Comparison of ENCODE assay signal across 8 cellular contexts in the genomic region with DNA sequence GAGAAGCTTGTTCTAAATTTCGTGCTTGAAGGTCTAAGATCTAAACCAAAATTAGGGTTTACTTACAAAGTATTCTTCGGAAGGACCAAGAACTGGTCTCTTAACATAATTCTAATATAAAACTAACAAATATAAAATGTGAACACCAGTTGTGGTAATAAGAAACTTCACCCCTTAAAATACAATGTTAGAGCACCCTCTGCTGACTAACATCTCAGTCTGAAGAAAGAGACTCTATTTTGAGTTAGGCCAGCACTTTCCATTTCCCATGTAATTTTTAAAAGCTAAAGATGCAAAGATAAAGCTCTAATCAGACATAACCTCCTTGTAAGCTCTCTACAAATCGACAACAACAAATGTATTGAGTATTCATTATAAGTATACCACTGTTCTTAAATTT. TPM values are rescaled to one million over a fixed set of nuclear protein-coding genes. Genes with fewer than 3 reads are reported as not detected.
A peak's percentile ranks its signal among the peaks of the same experiment; 100 is the strongest.
DNase-seq lines count a peak whose midpoint lies in the region; ATAC-seq and TF ChIP-seq lines count a peak whose summit lies in the region.

No MANE protein-coding gene starts in this region.

- no peaks in the 10 kb centered on the region for H3K4me1 Mint-ChIP-seq in WTC11

- peak; percentile 63 for TF ChIP-seq CTCF in DND-41 (IDR thresholded peaks at IDR 0.05; ENCODE audit: borderline replicate concordance, extremely low read depth, low read length, poor library complexity, severe bottlenecking)
- peak; percentile 42 to 54 for TF ChIP-seq CTCF in mammary epithelial cell (conservative IDR thresholded peaks at IDR 0.05 in 1 of 2, IDR thresholded peaks at IDR 0.05 in 1 of 2; ENCODE audit: extremely low read depth in 1 of 2, insufficient read depth in 1 of 2, low read depth in 1 of 2, low read length in 2 of 2)
- no peak for TF ChIP-seq CTCF in WTC11 (IDR thresholded peaks at IDR 0.05)

- H3K14ac ChIP-seq in mesenchymal stem cell (ENCODE audit: low read length in 2 of 2) = no peak overlapping the region

- no peaks in the 10 kb centered on the region for H3K27me3 Mint-ChIP-seq in WTC11 (ENCODE audit: low read depth)

- no peaks in the 10 kb centered on the region for H3K9me3 Mint-ChIP-seq in WTC11

- H3K27me3 ChIP-seq in DND-41 (ENCODE audit: insufficient read depth, low read length, poor library complexity) = no peaks in the 10 kb centered on the region
- no peaks in the 10 kb centered on the region for H3K27me3 ChIP-seq in mammary epithelial cell (ENCODE audit: insufficient read depth, low read length)
- no peaks in the 10 kb centered on the region for H3K27me3 ChIP-seq in mesenchymal stem cell (ENCODE audit: control insufficient read depth in 1 of 2, insufficient read depth in 1 of 2, low read length in 2 of 2)

- in situ Hi-C loops in mammary epithelial cell (cut with MboI; ENCODE audit: low sequenced_read_pairs in 2 of 2) = no loop called here

- dilution Hi-C loops in mammary epithelial cell (cut with HindIII; ENCODE audit: low sequenced_read_pairs) = no loop called here

- H2BK15ac ChIP-seq in mesenchymal stem cell (ENCODE audit: low read depth, poor library complexity, severe bottlenecking) = no peak overlapping the region

- peak; percentile 62; the same call in 2 of the 3 replicates for ATAC-seq in DND-41 (ENCODE audit: insufficient read depth, low read depth)
- no peak for ATAC-seq in HG03280 (IDR thresholded peaks at IDR 0.05; ENCODE audit: unreplicated experiment)
- ATAC-seq in WTC11 = no peak

- H3K4me1 ChIP-seq in DND-41 (ENCODE audit: insufficient read depth, low read length) (no peaks in the 10 kb centered on the region), mammary epithelial cell (ENCODE audit: insufficient read depth, low read length) (no peaks in the 10 kb centered on the region), mesenchymal stem cell (ENCODE audit: control insufficient read depth, insufficient read depth, low read depth, low read length) (no peaks in the 10 kb centered on the region)

- H3K4me3 ChIP-seq in DND-41 (ENCODE audit: low read depth in 1 of 2, low read length in 2 of 2) = no peak overlapping the region
- H3K4me3 ChIP-seq in mammary epithelial cell (replicated peaks in 1 of 3; ENCODE audit: insufficient read depth in 1 of 3, low read depth in 2 of 3, low read length in 3 of 3) = no peak overlapping the region
- H3K4me3 ChIP-seq in mesenchymal stem cell (ENCODE audit: insufficient read depth in 1 of 2, low read depth in 1 of 2, low read length in 2 of 2) = no peak overlapping the region

- no peak overlapping the region for H3K9ac ChIP-seq in DND-41 (ENCODE audit: low read depth, low read length)
- H3K9ac ChIP-seq in mammary epithelial cell (ENCODE audit: insufficient read depth, low read length) = no peak overlapping the region
- H3K9ac ChIP-seq in mesenchymal stem cell (ENCODE audit: low read length) = no peak overlapping the region

- POLR2A ChIA-PET in WTC11 (lab: Charles Lee) = no interaction called here

- H2AK5ac ChIP-seq in mesenchymal stem cell (ENCODE audit: low read length, severe bottlenecking) = no peak overlapping the region

- H3K4ac ChIP-seq in mesenchymal stem cell (ENCODE audit: low read depth in 1 of 2, low read length in 2 of 2) = no peak overlapping the region

- H4K91ac ChIP-seq in mesenchymal stem cell (ENCODE audit: low read length) = no peak overlapping the region

- CTCF ChIA-PET in mammary epithelial cell (lab: Charles Lee; ENCODE audit: low non-redundant PET) (interaction anchor here (0.6 to 0.7 kb wide), 3 partner anchors 14 to 748 kb away, joined by 3 to 9 read pairs (median 3); no protein-coding TSS in a partner anchor), WTC11 (lab: Charles Lee) (interaction anchor here (0.9 to 1.3 kb wide), 5 partner anchors 9 to 827 kb away, joined by 3 read pairs; no protein-coding TSS in a partner anchor)

- intact Hi-C loops in mammary epithelial cell (cut with micrococcal nuclease) = loop anchor here (1.0 to 10.0 kb wide), 8 partner anchors 78 to 868 kb away; a partner anchor contains a TSS

- WGBS in mammary epithelial cell (ENCODE audit: low coverage, missing lambda C conversion rate) = 43% methylated on average over 3 of the region's 3 CpGs
- no CpG with 5 or more reads among the region's 3 CpGs for WGBS in mesenchymal stem cell

- H2AFZ ChIP-seq in DND-41 (ENCODE audit: low read depth, low read length) = no peak overlapping the region
- no peak overlapping the region for H2AFZ ChIP-seq in mammary epithelial cell (ENCODE audit: low read depth, low read length)
- H2AFZ ChIP-seq in mesenchymal stem cell (ENCODE audit: low read depth, low read length) = no peak overlapping the region

- H3K79me2 ChIP-seq in DND-41 (ENCODE audit: insufficient read depth, low read length) (peaks cover 81% of the 10 kb centered on the region), mammary epithelial cell (ENCODE audit: insufficient read depth, low read length) (peaks cover 78% of the 10 kb centered on the region)

- peaks cover 7% of the 10 kb centered on the region; the same call in 1 of the 2 replicates for H4K20me1 ChIP-seq in DND-41 (ENCODE audit: insufficient read depth, low read length)
- no peaks in the 10 kb centered on the region for H4K20me1 ChIP-seq in mammary epithelial cell (ENCODE audit: insufficient read depth, low read length)

- no peak overlapping the region for H3K4me3 Mint-ChIP-seq in WTC11

- no TSS peak for BruUV-seq in mammary epithelial cell (replicated peaks; lab: Mats Ljungman, UMichigan)

- no peak overlapping the region for H2BK12ac ChIP-seq in mesenchymal stem cell (ENCODE audit: low read length in 2 of 2)

- H3K36me3 Mint-ChIP-seq in WTC11 = no peaks in the 10 kb centered on the region

- peaks cover 9% of the 10 kb centered on the region for H3K79me1 ChIP-seq in mesenchymal stem cell (replicated peaks; ENCODE audit: low read length, poor library complexity, severe bottlenecking)

- no peak overlapping the region for H2BK120ac ChIP-seq in mesenchymal stem cell (ENCODE audit: low read depth, low read length)

- H2BK5ac ChIP-seq in mesenchymal stem cell (ENCODE audit: low read depth, low read length, poor library complexity, severe bottlenecking) = no peak overlapping the region

- no peak overlapping the region for H4K8ac ChIP-seq in mesenchymal stem cell (ENCODE audit: low read length)

- H3K23ac ChIP-seq in mesenchymal stem cell (ENCODE audit: low read length in 2 of 2) = no peak overlapping the region

- H3K27ac ChIP-seq in DND-41 (ENCODE audit: low read length) (no peak overlapping the region), mammary epithelial cell (ENCODE audit: insufficient read depth, low read depth, low read length) (no peak overlapping the region), mesenchymal stem cell (ENCODE audit: low read length, poor library complexity, severe bottlenecking) (no peak overlapping the region)

- H3K9me3 ChIP-seq in DND-41 (ENCODE audit: insufficient read depth, low read length, severe bottlenecking) = no peaks in the 10 kb centered on the region
- no peaks in the 10 kb centered on the region for H3K9me3 ChIP-seq in mammary epithelial cell (replicated peaks; ENCODE audit: insufficient read depth, low read length)
- H3K9me3 ChIP-seq in mesenchymal stem cell (ENCODE audit: control insufficient read depth, low read length) = no peaks in the 10 kb centered on the region

- H3K18ac ChIP-seq in mesenchymal stem cell (ENCODE audit: low read depth in 1 of 2, low read length in 2 of 2) = no peak overlapping the region

- H3K4me2 ChIP-seq in DND-41 (ENCODE audit: insufficient read depth, low read length) (no peak overlapping the region), mammary epithelial cell (ENCODE audit: insufficient read depth, low read depth, low read length) (no peak overlapping the region), mesenchymal stem cell (ENCODE audit: low read length, poor library complexity, severe bottlenecking) (no peak overlapping the region)

- no peak for DNase-seq in DND-41
- peak; percentile 57 for DNase-seq in LHCN-M2 (ENCODE audit: low read depth)
- DNase-seq in mammary epithelial cell = peak; percentile 42
- peak; percentile 61 for DNase-seq in mesenchymal stem cell
- DNase-seq in stimulated activated CD4-positive, alpha-beta T cell treated with anti-CD3 and anti-CD28 coated beads, Interleukin-12 subunit alpha, Interleukin-12 subunit beta, amount 100 ng/mL, for 4 hours = no peak
- no peak for DNase-seq in WTC11 (ENCODE audit: low spot score)
- DNase-seq in NCI-H2029 treated with DMSO at 0.1 percent for 48 hours (lab: John Stamatoyannopoulos, UW) = no peak

- no peak overlapping the region for H3K27ac Mint-ChIP-seq in WTC11

- H3K36me3 ChIP-seq in DND-41 (ENCODE audit: insufficient read depth, low read length) (peaks cover 6% of the 10 kb centered on the region; the same call in 1 of the 2 replicates), mammary epithelial cell (ENCODE audit: insufficient read depth, low read length) (no peaks in the 10 kb centered on the region), mesenchymal stem cell (ENCODE audit: control insufficient read depth in 1 of 2, insufficient read depth in 2 of 2, low read depth in 1 of 2, low read length in 2 of 2) (peaks cover 3% of the 10 kb centered on the region in 2 experiments)

TF ChIP-seq in WTC11, 78 proteins besides CTCF, POLR2A, EP300 and RAD21 (continues in another document):
- TF ChIP-seq, protein P1, sequence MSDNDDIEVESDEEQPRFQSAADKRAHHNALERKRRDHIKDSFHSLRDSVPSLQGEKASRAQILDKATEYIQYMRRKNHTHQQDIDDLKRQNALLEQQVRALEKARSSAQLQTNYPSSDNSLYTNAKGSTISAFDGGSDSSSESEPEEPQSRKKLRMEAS (CRISPR knock-in tag; IDR thresholded peaks at IDR 0.05) = no peak
- TF ChIP-seq ZNF232 (CRISPR knock-in tag; IDR thresholded peaks at IDR 0.05) (no peak), ZNF416 (CRISPR knock-in tag; IDR thresholded peaks at IDR 0.05) (no peak), NR2C2 (CRISPR knock-in tag; IDR thresholded peaks at IDR 0.05) (no peak), RELA (CRISPR knock-in tag; IDR thresholded peaks at IDR 0.05; ENCODE audit: borderline replicate concordance) (no peak), TP53 (CRISPR knock-in tag; IDR thresholded peaks at IDR 0.05) (no peak)

RNA-seq across cellular contexts. Expression of a gene that starts 24.6 kb away (rescaled TPM):
- total RNA-seq in LHCN-M2 (2014; rRNA removed) (47.4 and 51.9 TPM in 2 replicates), mammary epithelial cell (10 to 100 TPM; 34.5 to 46.0 TPM), WTC11 (2021) (31.1 to 33.2 TPM (median 32.6 TPM) in 3 replicates)
- polyA plus RNA-seq in LHCN-M2 (2012) = 20.8 TPM
- 22.6 TPM for polyA plus RNA-seq in mammary epithelial cell
- polyA minus RNA-seq in mammary epithelial cell = 52.8 TPM
- polyA plus RNA-seq in mesenchymal stem cell (2013, experiment 1 of 2) = 16.8 TPM
- polyA plus RNA-seq in mesenchymal stem cell (2013, experiment 2 of 2) = 18.5 TPM

RNA-seq across cellular contexts. Expression of a gene that starts 59.6 kb away (rescaled TPM):
- 43.6 and 48.6 TPM in 2 replicates for total RNA-seq in LHCN-M2 (2014; rRNA removed)
- 5.6 TPM for polyA plus RNA-seq in LHCN-M2 (2012)
- 10 to 100 TPM; 78.5 to 92.9 TPM for total RNA-seq in mammary epithelial cell
- polyA plus RNA-seq in mammary epithelial cell = 28.3 TPM
- 102 TPM for polyA minus RNA-seq in mammary epithelial cell
- polyA plus RNA-seq in mesenchymal stem cell (2013, experiment 1 of 2) = 3.3 TPM
- 3.4 TPM for polyA plus RNA-seq in mesenchymal stem cell (2013, experiment 2 of 2)
- total RNA-seq in WTC11 (2021) = 9.1 to 10.1 TPM (median 9.3 TPM) in 3 replicates

Comparison
In these comparisons a context has a peak if more than half of its experiments do, and no peak if none do; other contexts are left out.
1. DNase-seq: peak in LHCN-M2 (single experiment), mammary epithelial cell (single experiment) and mesenchymal stem cell (single experiment); none in DND-41 (single experiment), stimulated activated CD4-positive, alpha-beta T cell treated with anti-CD3 and anti-CD28 coated beads, Interleukin-12 subunit alpha, Interleukin-12 subunit beta, amount 100 ng/mL, for 4 hours (single experiment), WTC11 (single experiment) and NCI-H2029 treated with DMSO at 0.1 percent for 48 hours (single experiment).